Comparison of ENCODE assay signal across 20 cellular contexts in genomic region chr15:83422090-83422489, GRCh38. TPM values are rescaled to one million over a fixed set of nuclear protein-coding genes. Genes with fewer than 3 reads are reported as not detected.
DNase-seq lines count a peak whose midpoint lies in the region; ATAC-seq, FAIRE-seq and TF ChIP-seq lines count a peak whose summit lies in the region.
"Had no signal": no experiment of that assay in that cellular context is flagged by ENCODE, and none has a peak within 500 bp of the region (broad histone marks: within the 10 kb centered on the region; RNA-seq: fewer than 3 reads in every experiment).

No MANE protein-coding gene starts in this region.

- no peaks in the 10 kb centered on the region for H3K4me1 Mint-ChIP-seq in GM23338
- peaks cover 10 to 14% of the 10 kb centered on the region in 2 donors for H3K4me1 Mint-ChIP-seq in immature natural killer cell
- H3K4me1 Mint-ChIP-seq in stimulated activated memory B cell treated with anti-CD40 and anti-IgM and Interleukin-4, amounts not matched to agents 10 μg/mL and 1 μg/mL and 100 μg/mL, for 72 hours: no peaks in the 10 kb centered on the region
- H3K4me1 Mint-ChIP-seq: CD4-positive, alpha-beta memory T cell had no signal

- ATAC-seq in GM23338: no peak
- no peak for ATAC-seq in stimulated activated memory B cell treated with anti-CD40 and anti-IgM and Interleukin-4, amounts not matched to agents 10 μg/mL and 1 μg/mL and 100 μg/mL, for 72 hours
- ATAC-seq: HCT116 had no signal

- no peak for FAIRE-seq in GM12891 (lab: Jason Lieb, UNC)

- no peak for DNase-seq in GM23338 (ENCODE audit: low spot score)
- peak; percentile 32 for DNase-seq in OCI-M1 (lab: John Stamatoyannopoulos, UW)
- DNase-seq in immature natural killer cell: no peak
- no peak for DNase-seq in NK-92 treated with Interleukin-12 subunit alpha and Interleukin-12 subunit beta, amount 100 ng/mL, for 24 hours (lab: John Stamatoyannopoulos, UW)
- no peak for DNase-seq in GM12891 (ENCODE audit: insufficient read length, low spot score)
- DNase-seq in NCI-H345 treated with DMSO at 0.1 percent for 48 hours (lab: John Stamatoyannopoulos, UW; ENCODE audit: unreplicated experiment): no peak
- DNase-seq: BE2C; CD4-positive, alpha-beta memory T cell; DMS153; DMS79; GDM1; GOT3; H7; HFFc6 had no signal

- H3K4me3 ChIP-seq in BLaER1 (peak overlapping the region; percentile 31), GM23338 (no peak overlapping the region)

- no peaks in the 10 kb centered on the region for H3F3A ChIP-seq in GM23338 (replicated peaks; ENCODE audit: low read depth)

- H3K27me3 ChIP-seq in BLaER1 (no peaks in the 10 kb centered on the region), GM23338 (ENCODE audit: insufficient read depth) (no peaks in the 10 kb centered on the region)

- H3K27me3 Mint-ChIP-seq in GM23338 (ENCODE audit: insufficient read depth, low read depth, poor library complexity) (no peaks in the 10 kb centered on the region), immature natural killer cell (ENCODE audit: low read depth in 3 of 3) (peaks cover 5 to 8% (median 6%) of the 10 kb centered on the region in 3 donors)
- H3K27me3 Mint-ChIP-seq in stimulated activated memory B cell treated with anti-CD40 and anti-IgM and Interleukin-4, amounts not matched to agents 10 μg/mL and 1 μg/mL and 100 μg/mL, for 72 hours: peaks cover 25% of the 10 kb centered on the region

- no peaks in the 10 kb centered on the region for H3K79me2 ChIP-seq in GM23338 (replicated peaks; ENCODE audit: insufficient read depth)

- H3K36me3 Mint-ChIP-seq in GM23338 (ENCODE audit: low read depth): no peaks in the 10 kb centered on the region
- H3K36me3 Mint-ChIP-seq in immature natural killer cell: no peaks in the 10 kb centered on the region
- H3K36me3 Mint-ChIP-seq in stimulated activated memory B cell treated with anti-CD40 and anti-IgM and Interleukin-4, amounts not matched to agents 10 μg/mL and 1 μg/mL and 100 μg/mL, for 72 hours: no peaks in the 10 kb centered on the region
- H3K36me3 Mint-ChIP-seq: CD14-positive monocyte; CD4-positive, alpha-beta memory T cell had no signal

- peaks cover 11% of the 10 kb centered on the region; the same call in 1 of the 2 replicates for H3K9me3 ChIP-seq in BLaER1
- H3K9me3 ChIP-seq: BE2C had no signal

- H3K36me3 ChIP-seq in BLaER1: no peaks in the 10 kb centered on the region
- no peaks in the 10 kb centered on the region for H3K36me3 ChIP-seq in GM23338 (ENCODE audit: insufficient read depth)
- H3K36me3 ChIP-seq: BE2C had no signal

- H3K4me1 ChIP-seq in BLaER1: peaks cover 60% of the 10 kb centered on the region
- H3K4me1 ChIP-seq in GM23338 (ENCODE audit: insufficient read depth): no peaks in the 10 kb centered on the region
- H3K4me1 ChIP-seq: BE2C had no signal

- H3K9ac ChIP-seq in BLaER1: peak overlapping the region; percentile 40; the same call in 1 of the 2 replicates

- no peak overlapping the region for H3K4me3 Mint-ChIP-seq in GM23338
- peak overlapping the region in 3 of 5 donors; percentile 19 to 61 (median 20) for H3K4me3 Mint-ChIP-seq in immature natural killer cell
- no peak overlapping the region for H3K4me3 Mint-ChIP-seq in stimulated activated memory B cell treated with anti-CD40 and anti-IgM and Interleukin-4, amounts not matched to agents 10 μg/mL and 1 μg/mL and 100 μg/mL, for 72 hours
- H3K4me3 Mint-ChIP-seq: CD14-positive monocyte; CD4-positive, alpha-beta memory T cell; HFFc6 had no signal

- H2AFZ ChIP-seq in GM23338: peak overlapping the region; percentile 43; the same call in 1 of the 2 replicates

- H3K27ac ChIP-seq in BLaER1 (peak overlapping the region; percentile 66), GM23338 (ENCODE audit: low read depth) (no peak overlapping the region)
- H3K27ac ChIP-seq: HL-60 had no signal

- TF ChIP-seq POLR2A in GM12891 (IDR thresholded peaks at IDR 0.05; ENCODE audit: low read depth, low read length): no peak

- no peak overlapping the region for H3K27ac Mint-ChIP-seq in GM23338
- peak overlapping the region in 2 of 6 donors; percentile 16 to 58 for H3K27ac Mint-ChIP-seq in immature natural killer cell
- H3K27ac Mint-ChIP-seq in stimulated activated memory B cell treated with anti-CD40 and anti-IgM and Interleukin-4, amounts not matched to agents 10 μg/mL and 1 μg/mL and 100 μg/mL, for 72 hours: no peak overlapping the region
- H3K27ac Mint-ChIP-seq: CD4-positive, alpha-beta memory T cell; HFFc6 had no signal

- no peaks in the 10 kb centered on the region for H4K20me1 ChIP-seq in BLaER1
- H4K20me1 ChIP-seq in GM23338 (replicated peaks; ENCODE audit: insufficient read depth): no peaks in the 10 kb centered on the region

- H3K9me3 Mint-ChIP-seq in GM23338: no peaks in the 10 kb centered on the region
- peaks cover 0 to 2% (median 0%) of the 10 kb centered on the region in 6 donors for H3K9me3 Mint-ChIP-seq in immature natural killer cell
- peaks cover 3% of the 10 kb centered on the region for H3K9me3 Mint-ChIP-seq in stimulated activated memory B cell treated with anti-CD40 and anti-IgM and Interleukin-4, amounts not matched to agents 10 μg/mL and 1 μg/mL and 100 μg/mL, for 72 hours
- H3K9me3 Mint-ChIP-seq: HFFc6 had no signal

- H3K4me2 ChIP-seq in BLaER1: peak overlapping the region; percentile 80
- H3K4me2 ChIP-seq in GM23338: no peak overlapping the region

- TF ChIP-seq CTCF in GM23338 (conservative IDR thresholded peaks at IDR 0.05; ENCODE audit: low read depth in 2 of 2): no peak

- H3K9me2 ChIP-seq in GM23338 (ENCODE audit: insufficient read depth): no peaks in the 10 kb centered on the region

TF ChIP-seq in GM23338, 12 proteins besides CTCF, POLR2A, EP300 and RAD21 (continues in another document):
- no peak for TF ChIP-seq NANOG (IDR thresholded peaks at IDR 0.05; ENCODE audit: borderline replicate concordance)
- TF ChIP-seq CREB1 (CRISPR knock-in tag; IDR thresholded peaks at IDR 0.05; ENCODE audit: low read depth): no peak
- no peak for TF ChIP-seq ZNF331 (CRISPR knock-in tag; IDR thresholded peaks at IDR 0.05; ENCODE audit: low read depth)

TF ChIP-seq in GM12891, 5 proteins besides CTCF, POLR2A, EP300 and RAD21:
- TF ChIP-seq POLR2AphosphoS5 (IDR thresholded peaks at IDR 0.05; ENCODE audit: low read depth, low read length) (no peak), TAF1 (IDR thresholded peaks at IDR 0.05; ENCODE audit: low read depth, low read length) (no peak), SPI1 (IDR thresholded peaks at IDR 0.05; ENCODE audit: low read depth, low read length) (no peak), POU2F2 (IDR thresholded peaks at IDR 0.05; ENCODE audit: low read depth, low read length) (no peak), PAX5 (IDR thresholded peaks at IDR 0.05; ENCODE audit: insufficient read depth, low read length, severe bottlenecking) (no peak)

RNA-seq across cellular contexts. Expression of gene SH3GL3, which starts 25.1 kb away (rescaled TPM):
- total RNA-seq in GM23338 (2014; rRNA removed; shearing (Covaris generic)): 21.1 and 21.7 TPM in 2 replicates
- polyA plus RNA-seq in GM23338 (2016; fragmentation: Nextera tagmentation; extraction: Ambion mirVana) (15.9 and 18.8 TPM in 2 replicates), immature natural killer cell (not detected)
- not detected for polyA plus RNA-seq in GM12891 (2012; ENCODE audit: low read depth, missing spikeins)
- total RNA-seq: A172; CD4-positive, alpha-beta memory T cell; HFFc6 had no signal
- polyA plus RNA-seq: CD14-positive monocyte had no signal

Comparison
In these comparisons a context has a peak if more than half of its experiments do, and no peak if none do; other contexts are left out.
1. H3K4me3 Mint-ChIP-seq: peak in immature natural killer cell (3 of 5); none in GM23338 (single experiment) and stimulated activated memory B cell treated with anti-CD40 and anti-IgM and Interleukin-4, amounts not matched to agents 10 μg/mL and 1 μg/mL and 100 μg/mL, for 72 hours (single experiment).
2. RNA of gene SH3GL3, which starts 25.1 kb away (polyA plus RNA-seq): 15.9 to 18.8 TPM in GM23338; not detected in immature natural killer cell; every median in the first group is over 10 times any median in the second.